In genomic region chr4:167216783-167217182, GRCh38 we compare ENCODE assay signal across 31 cellular contexts. TPM values are rescaled to one million over a fixed set of nuclear protein-coding genes. Genes with fewer than 3 reads are reported as not detected.
"Had no signal": no experiment of that assay in that cellular context is flagged by ENCODE, and none has a peak within 500 bp of the region (broad histone marks: within the 10 kb centered on the region; RNA-seq: fewer than 3 reads in every experiment).

No MANE protein-coding gene starts in this region.

- DNase-seq: islet precursor cell; left ventricle myocardium inferior; mesendoderm; naive B cell; natural killer cell; nephron progenitor cell; occipital lobe; right lobe of liver; stimulated activated CD4-positive, alpha-beta T cell treated with anti-CD3 and anti-CD28 coated beads, Interleukin-2, amount 100 ng/mL, for 24 hours; stimulated activated CD4-positive, alpha-beta T cell treated with anti-CD3 and anti-CD28 coated beads, Interleukin-4, amount 100 ng/mL, for 24 hours; stimulated activated naive CD4-positive, alpha-beta T cell; tibial artery; trophoblast cell; upper lobe of right lung had no signal

- H3K4me2 ChIP-seq: hepatocyte, neural progenitor cell, smooth muscle cell had no signal

- H3K9ac ChIP-seq: neural progenitor cell had no signal

- H3K4me1 ChIP-seq: left ventricle myocardium inferior, neural progenitor cell, right atrium auricular region, right lobe of liver, suprapubic skin, tibial artery, upper lobe of right lung had no signal

- H3K27me3 ChIP-seq: hepatocyte, neural progenitor cell, neutrophil, right atrium auricular region, right lobe of liver, suprapubic skin, tibial artery, upper lobe of right lung had no signal

- H3K36me3 Mint-ChIP-seq: mesothelial cell of epicardium; naive B cell; natural killer cell; neural progenitor cell; stimulated activated effector memory CD8-positive, alpha-beta T cell treated with anti-CD3 and anti-CD28 coated beads, Interleukin-12 subunit alpha, Interleukin-12 subunit beta, amount 100 ng/mL, for 72 hours had no signal

- H3K36me3 ChIP-seq: left ventricle myocardium inferior, neural progenitor cell, neutrophil, right atrium auricular region, right lobe of liver, suprapubic skin, thoracic aorta, tibial artery, upper lobe of right lung had no signal

- H3K4me3 Mint-ChIP-seq: mesothelial cell of epicardium; naive B cell; natural killer cell; nephron progenitor cell; neural progenitor cell; stimulated activated effector memory CD8-positive, alpha-beta T cell treated with anti-CD3 and anti-CD28 coated beads, Interleukin-12 subunit alpha, Interleukin-12 subunit beta, amount 100 ng/mL, for 72 hours; stimulated activated naive CD8-positive, alpha-beta T cell treated with anti-CD3 and anti-CD28 coated beads, Interleukin-15, Interleukin-2, amounts not matched to agents 100 ng/mL and 50 ng/mL, for 24 hours had no signal

- H3K9me3 ChIP-seq: left ventricle myocardium inferior, neutrophil, right atrium auricular region, right lobe of liver, suprapubic skin, thoracic aorta, tibial artery, upper lobe of right lung had no signal

- H3K27ac ChIP-seq: hepatocyte, left ventricle myocardium inferior, neural progenitor cell, neutrophil, right atrium auricular region, right lobe of liver, suprapubic skin, thoracic aorta, tibial artery, upper lobe of right lung had no signal

- H3K9me3 Mint-ChIP-seq: mesothelial cell of epicardium; naive B cell; nephron progenitor cell; neural progenitor cell; stimulated activated naive CD8-positive, alpha-beta T cell treated with anti-CD3 and anti-CD28 coated beads, Interleukin-15, Interleukin-2, amounts not matched to agents 100 ng/mL and 50 ng/mL, for 24 hours had no signal

- H3K27ac Mint-ChIP-seq: mesothelial cell of epicardium; naive B cell; natural killer cell; nephron progenitor cell; neural progenitor cell; progenitor cell of endocrine pancreas; stimulated activated effector memory CD8-positive, alpha-beta T cell treated with anti-CD3 and anti-CD28 coated beads, Interleukin-12 subunit alpha, Interleukin-12 subunit beta, amount 100 ng/mL, for 72 hours; stimulated activated naive CD8-positive, alpha-beta T cell treated with anti-CD3 and anti-CD28 coated beads, Interleukin-15, Interleukin-2, amounts not matched to agents 100 ng/mL and 50 ng/mL, for 24 hours had no signal

- H3K4me3 ChIP-seq: hepatocyte, left ventricle myocardium inferior, lung, neural progenitor cell, right atrium auricular region, right lobe of liver, smooth muscle cell, suprapubic skin, thoracic aorta, tibial artery, upper lobe of right lung had no signal

- H2AFZ ChIP-seq: hepatocyte, neural progenitor cell had no signal

- H3K4me1 Mint-ChIP-seq: mesothelial cell of epicardium; naive B cell; natural killer cell; neural progenitor cell; stimulated activated effector memory CD8-positive, alpha-beta T cell treated with anti-CD3 and anti-CD28 coated beads, Interleukin-12 subunit alpha, Interleukin-12 subunit beta, amount 100 ng/mL, for 72 hours had no signal

- H3K79me2 ChIP-seq: hepatocyte had no signal

- H3K27me3 Mint-ChIP-seq: naive B cell; stimulated activated naive CD8-positive, alpha-beta T cell treated with anti-CD3 and anti-CD28 coated beads, Interleukin-15, Interleukin-2, amounts not matched to agents 100 ng/mL and 50 ng/mL, for 24 hours had no signal

- ATAC-seq: natural killer cell; right lobe of liver; stimulated activated effector memory CD8-positive, alpha-beta T cell treated with anti-CD3 and anti-CD28 coated beads, Interleukin-12 subunit alpha, Interleukin-12 subunit beta, amount 100 ng/mL, for 72 hours; upper lobe of right lung had no signal

RNA-seq across cellular contexts. Expression of gene SPOCK3, which starts 17.5 kb away (rescaled TPM):
- total RNA-seq: lower leg skin, natural killer cell, osteocyte, pulmonary artery endothelial cell, renal cortical epithelial cell, right atrium auricular region, subcutaneous adipose tissue, suprapubic skin, thoracic aorta, upper lobe of right lung had no signal
